In the genomic region with DNA sequence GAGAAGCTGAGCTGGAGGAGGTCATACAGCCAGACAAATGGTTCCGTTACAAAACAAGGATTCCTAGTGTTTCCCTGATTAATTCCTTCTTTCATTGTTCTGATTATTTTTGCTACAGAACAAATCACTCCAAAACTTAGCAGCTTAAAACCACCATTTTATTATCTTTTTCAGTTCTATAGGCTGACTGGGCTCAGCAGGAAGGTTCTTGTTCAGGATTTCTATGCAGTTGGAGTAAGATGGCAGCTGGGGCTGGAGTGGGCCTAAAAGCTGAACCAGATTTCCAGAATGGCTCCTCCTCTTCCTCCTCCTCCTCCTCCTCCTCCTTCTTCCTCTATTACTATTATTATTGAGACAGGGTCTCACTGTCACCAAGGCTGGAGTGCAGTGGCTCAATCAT, we compare ENCODE assay signal across 29 cellular contexts.
"Had no signal": no experiment of that assay in that cellular context is flagged by ENCODE, and none has a peak within 500 bp of the region (broad histone marks: within the 10 kb centered on the region; RNA-seq: fewer than 3 reads in every experiment).

No MANE protein-coding gene starts in this region.

- H3K27ac ChIP-seq: neural progenitor cell, ovary, parathyroid adenoma, psoas muscle, skin epidermis, spleen, stomach, thoracic aorta, thyroid gland, tibial nerve, upper lobe of left lung, vagina had no signal

- H3K27ac Mint-ChIP-seq: natural killer cell; nephron; neural progenitor cell; progenitor cell of endocrine pancreas; stimulated activated naive CD8-positive, alpha-beta T cell treated with anti-CD3 and anti-CD28 coated beads, Interleukin-15, Interleukin-2, amounts not matched to agents 100 ng/mL and 50 ng/mL, for 24 hours had no signal

- H3K27me3 ChIP-seq: neural progenitor cell, ovary, spleen, stomach, thyroid gland, tibial nerve, upper lobe of left lung, vagina had no signal

- H3K79me2 ChIP-seq: parathyroid adenoma had no signal

- H3K27me3 Mint-ChIP-seq: progenitor cell of endocrine pancreas; stimulated activated naive B cell treated with anti-CD40 and anti-IgM and Interleukin-4, amounts not matched to agents 10 μg/mL and 1 μg/mL and 100 μg/mL, for 72 hours; stimulated activated naive CD8-positive, alpha-beta T cell treated with anti-CD3 and anti-CD28 coated beads, Interleukin-15, Interleukin-2, amounts not matched to agents 100 ng/mL and 50 ng/mL, for 24 hours had no signal

- H3K36me3 Mint-ChIP-seq: natural killer cell had no signal

- H2AFZ ChIP-seq: neural progenitor cell, parathyroid adenoma had no signal

- H3K4me3 ChIP-seq: neural progenitor cell, ovary, psoas muscle, skin epidermis, smooth muscle cell, spleen, stomach, thoracic aorta, thyroid gland, tibial nerve, upper lobe of left lung, vagina had no signal

- H3K4me1 ChIP-seq: neural progenitor cell, parathyroid adenoma, psoas muscle, tibial nerve had no signal

- H3K4me1 Mint-ChIP-seq: natural killer cell, nephron had no signal

- H3K9me3 Mint-ChIP-seq: natural killer cell had no signal

- H3K9me3 ChIP-seq: ovary, psoas muscle, thyroid gland, vagina had no signal

- H3K36me3 ChIP-seq: neural progenitor cell, ovary, spleen, stomach, thoracic aorta, thyroid gland, tibial nerve, upper lobe of left lung, vagina had no signal

- DNase-seq: natural killer cell; occipital lobe; ovary; psoas muscle; right cardiac atrium; spleen; stimulated activated CD4-positive, alpha-beta T cell treated with anti-CD3 and anti-CD28 coated beads, Interleukin-12 subunit alpha, Interleukin-12 subunit beta, amount 100 ng/mL, for 4 hours; stimulated activated CD4-positive, alpha-beta T cell treated with anti-CD3 and anti-CD28 coated beads, Interleukin-1b, Interleukin-23, amount 100 ng/mL, for 48 hours; stimulated activated CD4-positive, alpha-beta T cell treated with anti-CD3 and anti-CD28 coated beads, Interleukin-4, amount 100 ng/mL, for 1 hour; stimulated activated CD4-positive, alpha-beta T cell treated with anti-CD3 and anti-CD28 coated beads, Interleukin-4, amount 100 ng/mL, for 4 hours; stimulated activated CD8-positive, alpha-beta memory T cell treated with anti-CD3 and anti-CD28 coated beads, Interleukin-4, amount 100 ng/mL, for 48 hours; stimulated activated naive B cell treated with anti-CD40 and anti-IgM and Interleukin-4, amounts not matched to agents 10 μg/mL and 1 μg/mL and 100 μg/mL, for 72 hours; stimulated activated naive CD4-positive, alpha-beta T cell treated with Interleukin-2 at 50 U/mL for 16 hours; stomach; thyroid gland; trophoblast cell; upper lobe of left lung had no signal

- FAIRE-seq: urothelium cell line had no signal

- H3K9ac ChIP-seq: neural progenitor cell, parathyroid adenoma had no signal

- H3K4me3 Mint-ChIP-seq: natural killer cell; nephron; neural progenitor cell; stimulated activated naive B cell treated with anti-CD40 and anti-IgM and Interleukin-4, amounts not matched to agents 10 μg/mL and 1 μg/mL and 100 μg/mL, for 72 hours; stimulated activated naive CD8-positive, alpha-beta T cell treated with anti-CD3 and anti-CD28 coated beads, Interleukin-15, Interleukin-2, amounts not matched to agents 100 ng/mL and 50 ng/mL, for 24 hours had no signal

- ATAC-seq: natural killer cell; psoas muscle; right cardiac atrium; sciatic nerve; stimulated activated naive B cell treated with anti-CD40 and anti-IgM and Interleukin-4, amounts not matched to agents 10 μg/mL and 1 μg/mL and 100 μg/mL, for 72 hours had no signal

- H3K4me2 ChIP-seq: neural progenitor cell, smooth muscle cell had no signal
